ENCODE assay signal across 8 cellular contexts in the genomic region with DNA sequence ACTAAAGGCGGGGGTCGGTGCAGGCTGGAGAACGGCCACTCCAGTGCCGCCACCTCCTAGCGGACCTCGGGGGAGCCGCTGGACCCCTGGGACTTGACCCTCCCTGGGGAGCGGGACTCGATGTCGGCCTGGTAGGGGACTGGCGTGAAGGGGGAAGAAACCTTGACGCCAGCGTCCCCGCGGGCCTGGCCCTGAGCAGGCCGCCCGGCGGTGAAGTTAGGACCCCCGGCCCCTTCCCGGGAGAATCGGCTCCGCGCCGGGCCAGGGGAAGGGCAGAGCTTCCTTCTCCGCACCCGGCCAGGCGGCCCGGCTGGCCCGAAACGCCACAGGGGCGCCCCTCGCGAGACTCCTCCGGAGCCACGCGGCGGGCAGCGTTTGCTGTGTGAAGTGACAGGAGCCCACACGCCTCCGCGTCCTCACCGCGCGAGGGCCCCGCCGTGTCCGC. TPM values are rescaled to one million over a fixed set of nuclear protein-coding genes. Genes with fewer than 3 reads are reported as not detected.
DNase-seq lines count a peak whose midpoint lies in the region; ATAC-seq and TF ChIP-seq lines count a peak whose summit lies in the region.

No MANE protein-coding gene starts in this region.

- CTCF ChIA-PET in mammary epithelial cell (lab: Charles Lee; ENCODE audit: low non-redundant PET), result no interaction called here

- no TSS peak for BruUV-seq in mammary epithelial cell (replicated peaks; lab: Mats Ljungman, UMichigan)

- H4K20me1 ChIP-seq in mammary epithelial cell (ENCODE audit: insufficient read depth, low read length), result no peaks in the 10 kb centered on the region

- H3K27me3 ChIP-seq in mammary epithelial cell (ENCODE audit: insufficient read depth, low read length) (no peaks in the 10 kb centered on the region), lung (ENCODE audit: control insufficient read depth, insufficient read depth) (no peaks in the 10 kb centered on the region), transverse colon (no peaks in the 10 kb centered on the region)

- peak overlapping the region; percentile 99 for H3K4me2 ChIP-seq in mammary epithelial cell (ENCODE audit: insufficient read depth, low read depth, low read length)

- dilution Hi-C loops in mammary epithelial cell (cut with HindIII; ENCODE audit: low sequenced_read_pairs), result no loop called here

- H3K4me1 ChIP-seq in mammary epithelial cell (ENCODE audit: insufficient read depth, low read length) (peaks cover 12% of the 10 kb centered on the region), lung (ENCODE audit: control insufficient read depth in 2 of 2, insufficient read depth in 2 of 2, low read length in 2 of 2) (peaks cover 9 to 19% of the 10 kb centered on the region in 2 donors), transverse colon (peaks cover 13 to 24% (median 23%) of the 10 kb centered on the region in 4 donors)

- no peak for TF ChIP-seq POLR2A in transverse colon (IDR thresholded peaks at IDR 0.05)

- no peak overlapping the region for H3K9ac ChIP-seq in mammary epithelial cell (ENCODE audit: insufficient read depth, low read length)

- H3K36me3 ChIP-seq in mammary epithelial cell (ENCODE audit: insufficient read depth, low read length) (peaks cover 3% of the 10 kb centered on the region), lung (ENCODE audit: control insufficient read depth in 2 of 2, insufficient read depth in 2 of 2, low read length in 2 of 2) (peaks cover 0 to 37% of the 10 kb centered on the region in 2 donors), transverse colon (no peaks in the 10 kb centered on the region)

- H3K79me2 ChIP-seq in mammary epithelial cell (ENCODE audit: insufficient read depth, low read length), result peaks cover 28% of the 10 kb centered on the region

- DNase-seq in AG08395 (ENCODE audit: low spot score) (peak; percentile 47), NCI-H69 (lab: John Stamatoyannopoulos, UW) (peak; percentile 58), mammary epithelial cell (peak; percentile 21), lung (ENCODE audit: low spot score) (no peak), transverse colon (no peak), NCI-H526 treated with DMSO at 0.1 percent for 48 hours (lab: John Stamatoyannopoulos, UW) (no peak), medulla oblongata (ENCODE audit: extremely low spot score) (no peak)

- TF ChIP-seq CTCF in mammary epithelial cell (conservative IDR thresholded peaks at IDR 0.05 in 1 of 2, IDR thresholded peaks at IDR 0.05 in 1 of 2; ENCODE audit: extremely low read depth in 1 of 2, insufficient read depth in 1 of 2, low read depth in 1 of 2, low read length in 2 of 2) (no peak), lung (IDR thresholded peaks at IDR 0.05; ENCODE audit: control extremely low read depth, extremely low read depth) (no peak), transverse colon (IDR thresholded peaks at IDR 0.05) (no peak)

- intact Hi-C loops in mammary epithelial cell (cut with micrococcal nuclease) (no loop called here), transverse colon (cut with DNase I; ENCODE audit: low total_unique reads) (no loop called here)

- H3K4me3 ChIP-seq in mammary epithelial cell (replicated peaks in 1 of 3; ENCODE audit: insufficient read depth in 1 of 3, low read depth in 2 of 3, low read length in 3 of 3) (peak overlapping the region; percentile 69 to 91 (median 75)), lung (peak overlapping the region; percentile 81), transverse colon (peak overlapping the region; percentile 82 to 97 (median 92))

- H3K27ac ChIP-seq in mammary epithelial cell (ENCODE audit: insufficient read depth, low read depth, low read length) (peak overlapping the region; percentile 41), lung (ENCODE audit: low read depth in 1 of 2, low read length in 1 of 2) (peak overlapping the region; percentile 14 to 73), transverse colon (peak overlapping the region; percentile 84 to 92 (median 90))

- in situ Hi-C loops in mammary epithelial cell (cut with MboI; ENCODE audit: low sequenced_read_pairs in 2 of 2), result no loop called here
- in situ Hi-C loops in transverse colon (cut with MboI; ENCODE audit: low pct_ligation_motif_present in 1 of 4, low pct_unique_long_range_greater_than_20kb in 1 of 4, low sequenced_read_pairs in 3 of 4), result no loop called here

- H2AFZ ChIP-seq in mammary epithelial cell (ENCODE audit: low read depth, low read length), result peak overlapping the region; percentile 100

- H3K9me3 ChIP-seq in mammary epithelial cell (replicated peaks; ENCODE audit: insufficient read depth, low read length) (no peaks in the 10 kb centered on the region), lung (ENCODE audit: control insufficient read depth in 2 of 2, insufficient read depth in 1 of 2, low read length in 1 of 2) (no peaks in the 10 kb centered on the region), transverse colon (no peaks in the 10 kb centered on the region)

- under 1% methylated on average over 23 of the region's 47 CpGs for WGBS in mammary epithelial cell (ENCODE audit: low coverage, missing lambda C conversion rate)
- WGBS in lung, 2 donors, result 1 to 3% methylated on average over 41 to 47 of the region's 47 CpGs
- WGBS in transverse colon (ENCODE audit: low coverage in 1 of 2), 2 donors, result 0% methylated on average over 15 of the region's 47 CpGs; no CpG with 5 or more reads in 1 of the 2 donors

- TF ChIP-seq EP300 in transverse colon (IDR thresholded peaks at IDR 0.05; ENCODE audit: low read depth), result no peak

- ATAC-seq in GM19351 (IDR thresholded peaks at IDR 0.05; ENCODE audit: unreplicated experiment) (peak; percentile 28), lung (ENCODE audit: insufficient read depth, low FRiP score) (no peak)

RNA-seq across cellular contexts. Expression of a gene that starts 0.4 kb away (rescaled TPM):
- 10 to 100 TPM; 59.0 to 94.2 TPM for total RNA-seq in mammary epithelial cell
- 65.9 TPM for polyA plus RNA-seq in mammary epithelial cell
- polyA minus RNA-seq in mammary epithelial cell, result 74.3 TPM
- total RNA-seq in lung, result 100 to 1,000 TPM in 1 of 2 donors, 10 to 100 TPM in 1; 40.0 to 117 TPM
- 100 to 1,000 TPM in 1 of 2 donors, 10 to 100 TPM in 1; 82.8 to 179 TPM for polyA plus RNA-seq in lung
- total RNA-seq in transverse colon, result 100 to 1,000 TPM in 3 of 4 donors, 10 to 100 TPM in 1; 98.6 to 306 (median 132) TPM

RNA-seq across cellular contexts. Expression of a gene that starts 13.5 kb away (rescaled TPM):
- total RNA-seq in mammary epithelial cell (10 to 100 TPM; 84.2 to 98.2 TPM), lung (100 to 1,000 TPM in 1 of 2 donors, 10 to 100 TPM in 1; 71.0 to 102 TPM), transverse colon (100 to 1,000 TPM in 2 of 4 donors, 10 to 100 TPM in 2; 42.0 to 160 (median 85.5) TPM)
- polyA plus RNA-seq in mammary epithelial cell (103 TPM), lung (10 to 100 TPM; 79.0 to 99.8 TPM)
- polyA minus RNA-seq in mammary epithelial cell, result 65.6 TPM

RNA-seq across cellular contexts. Expression of a gene that starts 13.6 kb away (rescaled TPM):
- 10 to 100 TPM; 37.7 to 38.2 TPM for total RNA-seq in mammary epithelial cell
- polyA plus RNA-seq in mammary epithelial cell, result 13.6 TPM
- 21.2 TPM for polyA minus RNA-seq in mammary epithelial cell
- total RNA-seq in lung, result 10 to 100 TPM; 34.7 to 37.5 TPM
- polyA plus RNA-seq in lung, result 10 to 100 TPM; 29.1 to 38.2 TPM
- total RNA-seq in transverse colon, result 10 to 100 TPM; 33.2 to 92.0 (median 48.8) TPM

RNA-seq across cellular contexts. Expression of a gene that starts 27.7 kb away (rescaled TPM):
- 10 to 100 TPM; 27.7 to 68.9 TPM for total RNA-seq in mammary epithelial cell
- 79.0 TPM for polyA plus RNA-seq in mammary epithelial cell
- 52.5 TPM for polyA minus RNA-seq in mammary epithelial cell
- total RNA-seq in lung, result 100 to 1,000 TPM in 1 of 2 donors, 10 to 100 TPM in 1; 41.6 to 218 TPM
- 100 to 1,000 TPM; 193 to 246 TPM for polyA plus RNA-seq in lung
- total RNA-seq in transverse colon, result 100 to 1,000 TPM in 1 of 4 donors, 10 to 100 TPM in 3; 49.4 to 117 (median 71.3) TPM

RNA-seq across cellular contexts. Expression of a gene that starts 32.8 kb away (rescaled TPM):
- total RNA-seq in mammary epithelial cell (100 to 1,000 TPM; 126 to 452 TPM), lung (100 to 1,000 TPM in 1 of 2 donors, 10 to 100 TPM in 1; 46.2 to 604 TPM), transverse colon (100 to 1,000 TPM in 2 of 4 donors, 10 to 100 TPM in 2; 25.1 to 185 (median 99.4) TPM)
- polyA plus RNA-seq in mammary epithelial cell (217 TPM), lung (100 to 1,000 TPM; 166 to 258 TPM)
- 278 TPM for polyA minus RNA-seq in mammary epithelial cell

Comparison
In these comparisons a context has a peak if more than half of its experiments do, and no peak if none do; other contexts are left out.
1. DNase-seq: peak in AG08395 (single experiment), NCI-H69 (single experiment) and mammary epithelial cell (single experiment); none in lung (single experiment), transverse colon (single experiment), NCI-H526 treated with DMSO at 0.1 percent for 48 hours (single experiment) and medulla oblongata (single experiment).
2. Peak in every context shown above with its lines, with median percentiles within 50 percentile points of each other: H3K27ac ChIP-seq and H3K4me3 ChIP-seq.